ENCODE assay signal across 1 cellular context in genomic region chr2:197495433-197496134, GRCh38.
A peak's percentile ranks its signal among the peaks of the same experiment; 100 is the strongest.
TF ChIP-seq lines count a peak whose summit lies in the region.

No MANE protein-coding gene starts in this region.

TF ChIP-seq in HepG2, 621 proteins besides CTCF, POLR2A, EP300 and RAD21:
- TF ChIP-seq SETDB1 (CRISPR knock-in tag; IDR thresholded peaks at IDR 0.05; ENCODE audit: borderline replicate concordance) (no peak), RBFOX2 (IDR thresholded peaks at IDR 0.05; ENCODE audit: low read depth, low read length) (peak; percentile 60), GMEB1 (CRISPR knock-in tag; IDR thresholded peaks at IDR 0.05; ENCODE audit: borderline replicate concordance) (no peak), SSRP1 (CRISPR knock-in tag; IDR thresholded peaks at IDR 0.05) (0 out of 2 replicates have a peak, but pooled peaks have one; percentile 67), POLR2G (IDR thresholded peaks at IDR 0.05; ENCODE audit: low read depth, low read length) (peak; percentile 52; the same call in 1 of the 2 replicates), ATF2 (CRISPR knock-in tag; IDR thresholded peaks at IDR 0.05) (0 out of 2 replicates have a peak, but pooled peaks have one; percentile 12), DNMT3B (CRISPR knock-in tag; conservative IDR thresholded peaks at IDR 0.05) (0 out of 2 replicates have a peak, but pooled peaks have one; percentile 9), KAT8 (CRISPR knock-in tag; IDR thresholded peaks at IDR 0.05) (0 out of 2 replicates have a peak, but pooled peaks have one; percentile 13), RAD51 (IDR thresholded peaks at IDR 0.05; ENCODE audit: borderline replicate concordance) (no peak), RBM22 (optimal IDR thresholded peaks at IDR 0.05; ENCODE audit: low read length) (peak; percentile 52), FOXO4 (CRISPR knock-in tag; conservative IDR thresholded peaks at IDR 0.05) (0 out of 2 replicates have a peak, but pooled peaks have one; percentile 35), HMGXB4 (CRISPR knock-in tag; IDR thresholded peaks at IDR 0.05; ENCODE audit: borderline replicate concordance in 1 of 2, low read depth in 1 of 2) (0 out of 4 replicates have a peak, but pooled peaks of 1 of the 2 experiments have one; percentile 38)
